ENCODE assay signal across 22 cellular contexts in genomic region chr1:192859808-192860207, GRCh38. TPM values are rescaled to one million over a fixed set of nuclear protein-coding genes. Genes with fewer than 3 reads are reported as not detected.
A peak's percentile ranks its signal among the peaks of the same experiment; 100 is the strongest.
DNase-seq lines count a peak whose midpoint lies in the region; ATAC-seq, FAIRE-seq and TF ChIP-seq lines count a peak whose summit lies in the region.
"Had no signal": no experiment of that assay in that cellular context is flagged by ENCODE, and none has a peak within 500 bp of the region (broad histone marks: within the 10 kb centered on the region; RNA-seq: fewer than 3 reads in every experiment).

No MANE protein-coding gene starts in this region.

- H3K36me3 ChIP-seq in ACC112 (ENCODE audit: insufficient read depth, low read length) = no peaks in the 10 kb centered on the region
- H3K36me3 ChIP-seq in PC-3 (ENCODE audit: low read depth, low read length) = no peaks in the 10 kb centered on the region
- no peaks in the 10 kb centered on the region for H3K36me3 ChIP-seq in pancreas
- H3K36me3 ChIP-seq in small intestine (ENCODE audit: control insufficient read depth in 2 of 2, insufficient read depth in 2 of 2, low read length in 2 of 2) = no peaks in the 10 kb centered on the region
- no peaks in the 10 kb centered on the region for H3K36me3 ChIP-seq in MM.1S (replicated peaks; ENCODE audit: insufficient read depth, low read length)
- H3K36me3 ChIP-seq: BE2C, BLaER1 had no signal

- DNase-seq in PC-3 (no peak), pancreas (no peak), small intestine (peak; percentile 13), NCI-H187 treated with DMSO at 0.1 percent for 48 hours (lab: John Stamatoyannopoulos, UW) (no peak), MM.1S (no peak)
- DNase-seq: ACHN; BE2C; C1 segment of cervical spinal cord; CD4-positive, alpha-beta memory T cell; CD4-positive, CD25-positive, alpha-beta regulatory T cell; CD8-positive, alpha-beta memory T cell; COR-L47; DMS79 treated with DMSO at 0.1 percent for 48 hours; GF-D8 had no signal

- ATAC-seq in PC-3 (no peak), pancreas (peak; percentile 32 to 61 (median 59)), GM21619 (IDR thresholded peaks at IDR 0.05; ENCODE audit: unreplicated experiment) (no peak), GM21737 (IDR thresholded peaks at IDR 0.05; ENCODE audit: unreplicated experiment) (no peak)
- ATAC-seq: A549 had no signal

- H3K9ac ChIP-seq in PC-3 (ENCODE audit: low read length) (peak overlapping the region; percentile 1), MM.1S (ENCODE audit: low read length) (no peak overlapping the region)
- H3K9ac ChIP-seq: BLaER1 had no signal

- CTCF ChIA-PET in PC-3 (lab: Charles Lee) = no interaction called here

- no peaks in the 10 kb centered on the region for H3K79me2 ChIP-seq in ACC112 (ENCODE audit: control insufficient read depth, insufficient read depth, low read length, unreplicated experiment)
- no peaks in the 10 kb centered on the region for H3K79me2 ChIP-seq in PC-3 (ENCODE audit: low read length)
- H3K79me2 ChIP-seq in MM.1S (ENCODE audit: low read length) = no peaks in the 10 kb centered on the region

- H2AFZ ChIP-seq in ACC112 (ENCODE audit: low read length, unreplicated experiment) (peak overlapping the region; percentile 50), PC-3 (ENCODE audit: low read length) (no peak overlapping the region), MM.1S (ENCODE audit: low read length) (no peak overlapping the region)

- H3K9me3 ChIP-seq in PC-3 (ENCODE audit: low read length) (no peaks in the 10 kb centered on the region), pancreas (no peaks in the 10 kb centered on the region), small intestine (ENCODE audit: control insufficient read depth, low read depth) (no peaks in the 10 kb centered on the region), MM.1S (replicated peaks; ENCODE audit: insufficient read depth, low read length) (no peaks in the 10 kb centered on the region)
- H3K9me3 ChIP-seq: A549, BE2C, BLaER1 had no signal

- no peaks in the 10 kb centered on the region for H3K4me1 ChIP-seq in ACC112 (ENCODE audit: control insufficient read depth, insufficient read depth, low read length, unreplicated experiment)
- H3K4me1 ChIP-seq in PC-3 (ENCODE audit: insufficient read depth, low read length) = peaks cover 27% of the 10 kb centered on the region
- peaks cover 28 to 41% (median 28%) of the 10 kb centered on the region in 3 donors for H3K4me1 ChIP-seq in pancreas
- H3K4me1 ChIP-seq in small intestine (ENCODE audit: control insufficient read depth in 2 of 2, insufficient read depth in 1 of 2, low read depth in 1 of 2, low read length in 1 of 2) = peaks cover 2 to 4% of the 10 kb centered on the region in 2 donors
- peaks cover 4% of the 10 kb centered on the region; the same call in 1 of the 2 replicates for H3K4me1 ChIP-seq in MM.1S (ENCODE audit: low read length)

- TF ChIP-seq CTCF in PC-3 (conservative IDR thresholded peaks at IDR 0.05; ENCODE audit: low read depth, low read length) (no peak), pancreas (IDR thresholded peaks at IDR 0.05) (no peak), MM.1S (IDR thresholded peaks at IDR 0.05; ENCODE audit: low read length) (no peak)

- no peak overlapping the region for H3K4me2 ChIP-seq in PC-3 (ENCODE audit: low read length)
- no peak overlapping the region for H3K4me2 ChIP-seq in MM.1S (ENCODE audit: low read depth, low read length)
- H3K4me2 ChIP-seq: A549, BLaER1 had no signal

- H4K20me1 ChIP-seq in PC-3 (ENCODE audit: low read length) = no peaks in the 10 kb centered on the region
- H4K20me1 ChIP-seq in MM.1S (ENCODE audit: insufficient read depth, low read length) = no peaks in the 10 kb centered on the region
- H4K20me1 ChIP-seq: BLaER1 had no signal

- POLR2A ChIA-PET in PC-3 (lab: Charles Lee; ENCODE audit: unreplicated experiment) = interaction anchor here (0.6 kb wide), 1 partner anchor 182 kb away, joined by 5 read pairs; no protein-coding TSS in a partner anchor

- no peak for FAIRE-seq in pancreas (lab: Jason Lieb, UNC)
- no peak for FAIRE-seq in small intestine (lab: Jason Lieb, UNC)
- FAIRE-seq: A549, G401.6, GM12891, GM19239 had no signal

- no TSS peak for BruUV-seq in PC-3 (replicated peaks; lab: Mats Ljungman, UMichigan)

- H3K27ac ChIP-seq in ACC112 (ENCODE audit: low read depth, low read length) (no peak overlapping the region), PC-3 (ENCODE audit: low read length) (peak overlapping the region; percentile 98; the same call in 1 of the 2 replicates), pancreas (no peak overlapping the region), small intestine (ENCODE audit: low read depth in 1 of 2, low read length in 1 of 2) (no peak overlapping the region), MM.1S (ENCODE audit: low read length) (no peak overlapping the region)
- H3K27ac ChIP-seq: BLaER1 had no signal

- H3K4me3 ChIP-seq in ACC112 (ENCODE audit: low read depth, low read length) (no peak overlapping the region), PC-3 (ENCODE audit: low read length) (no peak overlapping the region), pancreas (no peak overlapping the region), small intestine (ENCODE audit: low read depth in 1 of 2, low read length in 2 of 2) (no peak overlapping the region), MM.1S (ENCODE audit: low read length) (no peak overlapping the region)
- H3K4me3 ChIP-seq: A549, BLaER1 had no signal

- H3K27me3 ChIP-seq in ACC112 (ENCODE audit: insufficient read depth, low read length) (no peaks in the 10 kb centered on the region), PC-3 (ENCODE audit: low read length) (no peaks in the 10 kb centered on the region), pancreas (no peaks in the 10 kb centered on the region), small intestine (ENCODE audit: control insufficient read depth in 2 of 2, insufficient read depth in 2 of 2, low read length in 2 of 2) (no peaks in the 10 kb centered on the region), MM.1S (replicated peaks; ENCODE audit: insufficient read depth, low read length) (no peaks in the 10 kb centered on the region)
- H3K27me3 ChIP-seq: BE2C, BLaER1 had no signal

- H3K9me2 ChIP-seq in PC-3 (replicated peaks; ENCODE audit: low read length) (no peaks in the 10 kb centered on the region), MM.1S (replicated peaks; ENCODE audit: insufficient read depth, low read length) (no peaks in the 10 kb centered on the region)

- intact Hi-C loops in PC-3 (cut with micrococcal nuclease) (loop anchor here (5.0 kb wide), 1 partner anchor 92 kb away; no protein-coding TSS in a partner anchor), pancreas (cut with DNase I) (no loop called here)

- no peaks in the 10 kb centered on the region for H3F3A ChIP-seq in PC-3 (ENCODE audit: low read length, unreplicated experiment)
- H3F3A ChIP-seq in MM.1S (ENCODE audit: insufficient read depth, low read length) = 0 out of 2 replicates have a peak, but pooled peaks cover 3% of the 10 kb centered on the region

RNA-seq across cellular contexts. Expression of gene RGS2, which starts 51.0 kb away (rescaled TPM):
- total RNA-seq in PC-3 (2014; rRNA removed) (114 and 163 TPM in 2 replicates), pancreas (100 to 1,000 TPM in 2 of 6 donors, 10 to 100 TPM in 3, 1 to 10 TPM in 1; 9.2 to 534 (median 17.0) TPM)
- polyA plus RNA-seq in pancreas (100 to 1,000 TPM in 1 of 2 donors, 10 to 100 TPM in 1; 94.5 to 311 TPM), small intestine (100 to 1,000 TPM; 100 to 573 (median 553) TPM)

Comparison
In these comparisons a context has a peak if more than half of its experiments do, and no peak if none do; other contexts are left out.
1. ATAC-seq: peak in pancreas (4 of 4); none in PC-3 (single experiment), GM21619 (single experiment) and GM21737 (single experiment).